In genomic region chr6:20424679-20425078, GRCh38 we compare ENCODE assay signal across 15 cellular contexts. TPM values are rescaled to one million over a fixed set of nuclear protein-coding genes. Genes with fewer than 3 reads are reported as not detected.
DNase-seq lines count a peak whose midpoint lies in the region; ATAC-seq, FAIRE-seq and TF ChIP-seq lines count a peak whose summit lies in the region.
"Had no signal": no experiment of that assay in that cellular context is flagged by ENCODE, and none has a peak within 500 bp of the region (broad histone marks: within the 10 kb centered on the region; RNA-seq: fewer than 3 reads in every experiment).

No MANE protein-coding gene starts in this region.

- H3K36me3 ChIP-seq in HCT116 (ENCODE audit: control insufficient read depth in 1 of 2, insufficient read depth in 2 of 2, low read length in 2 of 2), result peaks cover 0 to 10% of the 10 kb centered on the region in 2 experiments; a peak in 2 of 4 replicates
- H3K36me3 ChIP-seq in neutrophil, result no peaks in the 10 kb centered on the region
- H3K36me3 ChIP-seq in neuronal stem cell (replicated peaks in 1 of 2; ENCODE audit: control insufficient read depth in 2 of 2, insufficient read depth in 2 of 2, low read length in 2 of 2), result peaks cover 0 to 82% of the 10 kb centered on the region in 2 donors

- H3K23ac ChIP-seq in neuronal stem cell (ENCODE audit: low read depth, low read length, poor library complexity), result no peak overlapping the region

- H2AK5ac ChIP-seq in neuronal stem cell (ENCODE audit: low read depth, low read length), result no peak overlapping the region

- peaks cover 32% of the 10 kb centered on the region for H4K20me1 ChIP-seq in HCT116 (ENCODE audit: insufficient read depth)

- RAD21 ChIA-PET in HCT116 (lab: Charles Lee; ENCODE audit: low non-redundant PET in 1 of 2, low total read pairs in 2 of 2, uncharacterized antibody in 2 of 2, unreplicated experiment in 2 of 2), result no interaction called here

- DNase-seq in HCT116 (ENCODE audit: low read depth, low spot score) (no peak), SKM-1 treated with dmso at 0.1 percent for 144 hours (lab: John Stamatoyannopoulos, UW; ENCODE audit: unreplicated experiment) (peak; percentile 35), fibroblast of villous mesenchyme (ENCODE audit: low read depth) (peak; percentile 52), iPS-NIHi11 (ENCODE audit: low spot score) (no peak), frontal cortex (ENCODE audit: low spot score in 2 of 2) (no peak), neuronal stem cell (ENCODE audit: low spot score) (no peak)
- DNase-seq: CD4-positive, alpha-beta memory T cell; naive B cell; NCI-H1436 treated with DMSO at 0.1 percent for 48 hours; stimulated activated CD8-positive, alpha-beta memory T cell treated with anti-CD3 and anti-CD28 coated beads, Interleukin-4, amount 100 ng/mL, for 48 hours had no signal

- no peak for ATAC-seq in HCT116

- H3K18ac ChIP-seq in neuronal stem cell (ENCODE audit: low read length), result no peak overlapping the region

- no peaks in the 10 kb centered on the region for H3K27me3 ChIP-seq in HCT116 (ENCODE audit: insufficient read depth, low read length)
- H3K27me3 ChIP-seq in neutrophil, result no peaks in the 10 kb centered on the region
- H3K27me3 ChIP-seq in neuronal stem cell (ENCODE audit: control insufficient read depth in 3 of 3, insufficient read depth in 3 of 3, low read depth in 1 of 3, low read length in 3 of 3), result no peaks in the 10 kb centered on the region

- BruUV-seq in HCT116 (replicated peaks; lab: Mats Ljungman, UMichigan), result no TSS peak

- H2BK120ac ChIP-seq in neuronal stem cell (ENCODE audit: low read depth, low read length), result no peak overlapping the region

- H3K27ac ChIP-seq in HCT116 (ENCODE audit: low read depth, low read length) (no peak overlapping the region), neutrophil (peak overlapping the region; percentile 80), neuronal stem cell (replicated peaks; ENCODE audit: low read length) (no peak overlapping the region)
- H3K27ac ChIP-seq: SK-N-MC, VCaP had no signal

- H2BK15ac ChIP-seq in neuronal stem cell (ENCODE audit: low read length), result no peak overlapping the region

- intact Hi-C loops in HCT116 (cut with micrococcal nuclease), result no loop called here

- no peak overlapping the region for H3K4ac ChIP-seq in neuronal stem cell (ENCODE audit: low read length)

- WGBS in neuronal stem cell (ENCODE audit: extremely low coverage in 2 of 2, insufficient read length in 2 of 2, insufficient replicate concordance in 1 of 2), 2 donors, result no CpG with 5 or more reads among the region's 5 CpGs

- no peak for TF ChIP-seq CTCF in HCT116 (IDR thresholded peaks at IDR 0.05 in 2 of 3, conservative IDR thresholded peaks at IDR 0.05 in 1 of 3; ENCODE audit: borderline replicate concordance in 1 of 3, insufficient read depth in 1 of 3, low read depth in 2 of 3, low read length in 2 of 3)
- no peak for TF ChIP-seq CTCF in fibroblast of villous mesenchyme (IDR thresholded peaks at IDR 0.05; ENCODE audit: insufficient read depth, low read depth, low read length)
- no peak for TF ChIP-seq CTCF in neutrophil (IDR thresholded peaks at IDR 0.05)

- no peak overlapping the region for H2BK12ac ChIP-seq in neuronal stem cell (ENCODE audit: low read length)

- H2AFZ ChIP-seq in HCT116 (ENCODE audit: low read depth, low read length, poor library complexity, severe bottlenecking) (no peak overlapping the region), neuronal stem cell (ENCODE audit: low read length) (no peak overlapping the region)

- H3K9ac ChIP-seq in HCT116 (ENCODE audit: low read length) (no peak overlapping the region), neuronal stem cell (ENCODE audit: low read depth, low read length, poor library complexity) (no peak overlapping the region)

- peaks cover 0 to 3% of the 10 kb centered on the region in 2 experiments; a peak in 1 of 4 replicates for H3K4me1 ChIP-seq in HCT116 (ENCODE audit: control insufficient read depth in 1 of 2, insufficient read depth in 2 of 2, low read length in 2 of 2)
- peaks cover 50 to 70% of the 10 kb centered on the region in 2 experiments for H3K4me1 ChIP-seq in neutrophil (ENCODE audit: control insufficient read depth in 1 of 2, insufficient read depth in 1 of 2, low read depth in 1 of 2, low read length in 1 of 2)
- peaks cover 0 to 4% of the 10 kb centered on the region in 2 donors for H3K4me1 ChIP-seq in neuronal stem cell (ENCODE audit: control insufficient read depth in 2 of 2, insufficient read depth in 1 of 2, low read depth in 1 of 2, low read length in 2 of 2)

- POLR2A ChIA-PET in HCT116 (lab: Charles Lee), result no interaction called here

- CTCF ChIA-PET in HCT116 (lab: Charles Lee), result interaction anchor here (1.6 kb wide), 1 partner anchor 20 kb away, joined by 3 read pairs; no protein-coding TSS in a partner anchor

- no peaks in the 10 kb centered on the region for H3K9me3 ChIP-seq in HCT116 (ENCODE audit: control insufficient read depth in 1 of 2, insufficient read depth in 1 of 2, low read depth in 1 of 2, low read length in 2 of 2)
- H3K9me3 ChIP-seq in neutrophil, result no peaks in the 10 kb centered on the region
- peaks cover 0 to 16% of the 10 kb centered on the region in 2 donors for H3K9me3 ChIP-seq in neuronal stem cell (replicated peaks in 1 of 2; ENCODE audit: control insufficient read depth in 2 of 2, insufficient read depth in 1 of 2, low read depth in 1 of 2, low read length in 2 of 2)

- H3K4me2 ChIP-seq in HCT116 (ENCODE audit: low read length) (no peak overlapping the region), neuronal stem cell (ENCODE audit: insufficient read depth, low read length, poor library complexity, severe bottlenecking) (no peak overlapping the region)

- H3K4me3 ChIP-seq in HCT116 (replicated peaks in 1 of 2; ENCODE audit: low read depth in 1 of 2, low read length in 2 of 2) (no peak overlapping the region), fibroblast of villous mesenchyme (ENCODE audit: low read depth, low read length) (no peak overlapping the region), neutrophil (ENCODE audit: low read depth in 1 of 2, low read length in 1 of 2) (peak overlapping the region; percentile 16 to 35), neuronal stem cell (ENCODE audit: low read length in 2 of 2) (no peak overlapping the region)
- H3K4me3 ChIP-seq: SK-N-MC had no signal

- no peak for TF ChIP-seq POLR2A in HCT116 (IDR thresholded peaks at IDR 0.05; ENCODE audit: borderline replicate concordance, extremely low read depth, insufficient read depth, insufficient read length)

- peaks cover 96% of the 10 kb centered on the region for H3K79me2 ChIP-seq in HCT116 (ENCODE audit: insufficient read depth, low read length)

- no peak overlapping the region for H4K91ac ChIP-seq in neuronal stem cell (ENCODE audit: low read depth, low read length, poor library complexity)

- H2BK5ac ChIP-seq in neuronal stem cell (ENCODE audit: low read length), result no peak overlapping the region

- no peak overlapping the region for H3K14ac ChIP-seq in neuronal stem cell (ENCODE audit: low read length)

- FAIRE-seq in frontal cortex (lab: Jason Lieb, UNC), result no peak
- FAIRE-seq: G401.6, keratinocyte had no signal

- H4K8ac ChIP-seq in neuronal stem cell (ENCODE audit: low read depth, low read length), result no peak overlapping the region

- H3K79me1 ChIP-seq in neuronal stem cell (ENCODE audit: low read depth, low read length), result peaks cover 2% of the 10 kb centered on the region

- no peak for TF ChIP-seq RAD21 in HCT116 (IDR thresholded peaks at IDR 0.05; ENCODE audit: low read depth)

- no peaks in the 10 kb centered on the region for H3K9me2 ChIP-seq in HCT116 (ENCODE audit: insufficient read depth)

TF ChIP-seq in HCT116, 20 proteins besides CTCF, POLR2A, EP300 and RAD21:
- peak; percentile 24; the same call in 1 of the 2 replicates for TF ChIP-seq CEBPB (IDR thresholded peaks at IDR 0.05; ENCODE audit: low read depth)
- no peak for TF ChIP-seq ZNF274 (IDR thresholded peaks at IDR 0.05; ENCODE audit: low read depth, low read length)
TF ChIP-seq in HCT116: peak in this region for 1.

RNA-seq across cellular contexts. Expression of gene E2F3, which starts 23.0 kb away (rescaled TPM):
- 27.1 TPM for total RNA-seq in HCT116 (2021; ENCODE audit: unreplicated experiment)
- 6.9 and 8.5 TPM in 2 replicates for polyA plus RNA-seq in HCT116 (2012)
- 8.7 and 13.0 TPM in 2 replicates for total RNA-seq in fibroblast of villous mesenchyme
- 4.1 TPM for total RNA-seq in frontal cortex
- 22.6 TPM for polyA plus RNA-seq in neuronal stem cell (2013, experiment 1 of 2)
- 23.2 TPM for polyA plus RNA-seq in neuronal stem cell (2013, experiment 2 of 2)

Comparison
In these comparisons a context has a peak if more than half of its experiments do, and no peak if none do; other contexts are left out.
1. DNase-seq: peak in SKM-1 treated with dmso at 0.1 percent for 144 hours (single experiment) and fibroblast of villous mesenchyme (single experiment); none in HCT116 (single experiment), iPS-NIHi11 (single experiment), frontal cortex (0 of 2) and neuronal stem cell (single experiment).
2. H3K4me3 ChIP-seq: peak in neutrophil (2 of 2); none in HCT116 (0 of 2), fibroblast of villous mesenchyme (single experiment) and neuronal stem cell (0 of 2).